9 cellular contexts compared by ENCODE assay signal in the genomic region with DNA sequence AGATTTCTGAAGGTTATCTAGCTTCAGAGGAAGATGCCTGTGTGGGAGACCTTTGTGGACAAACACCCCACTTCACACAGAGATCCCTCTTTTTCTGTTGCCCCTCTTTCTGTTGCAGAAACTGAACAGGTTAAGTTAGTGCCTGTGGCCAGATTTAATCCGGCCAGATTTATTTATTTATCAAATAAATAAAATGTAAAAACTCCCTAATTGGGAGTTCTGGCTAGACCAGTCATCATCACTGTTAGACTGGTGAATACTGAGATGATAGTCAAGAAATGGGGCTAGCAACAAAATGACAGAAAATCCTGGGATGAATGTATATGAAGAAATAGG. TPM values are rescaled to one million over a fixed set of nuclear protein-coding genes. Genes with fewer than 3 reads are reported as not detected.
DNase-seq lines count a peak whose midpoint lies in the region; ATAC-seq, FAIRE-seq and TF ChIP-seq lines count a peak whose summit lies in the region.
"Had no signal": no experiment of that assay in that cellular context is flagged by ENCODE, and none has a peak within 500 bp of the region (broad histone marks: within the 10 kb centered on the region; RNA-seq: fewer than 3 reads in every experiment).

No MANE protein-coding gene starts in this region.

- H4K20me1 ChIP-seq in GM12878 (ENCODE audit: control insufficient read depth, insufficient read depth) = no peaks in the 10 kb centered on the region

- peak overlapping the region; percentile 85 for H3K4me2 ChIP-seq in GM12878 (ENCODE audit: control insufficient read depth, insufficient read depth)

- no peak overlapping the region for H3K9ac ChIP-seq in HUES6 (ENCODE audit: low read length)
- H3K9ac ChIP-seq in GM12878 (ENCODE audit: control insufficient read depth, insufficient read depth, low read length) = peak overlapping the region; percentile 92
- peak overlapping the region in 1 of 2 donors; percentile 92 for H3K9ac ChIP-seq in colonic mucosa (ENCODE audit: low read depth in 2 of 2, low read length in 2 of 2)

- H3K36me3 ChIP-seq in HUES6 (ENCODE audit: control insufficient read depth, insufficient read depth, low read length) = no peaks in the 10 kb centered on the region
- no peaks in the 10 kb centered on the region for H3K36me3 ChIP-seq in GM12878 (ENCODE audit: control insufficient read depth in 2 of 2, insufficient read depth in 2 of 2, low read length in 1 of 2)
- no peaks in the 10 kb centered on the region for H3K36me3 ChIP-seq in muscle layer of duodenum (ENCODE audit: control insufficient read depth in 1 of 2, insufficient read depth in 2 of 2, low read length in 2 of 2)
- H3K36me3 ChIP-seq in colonic mucosa = no peaks in the 10 kb centered on the region

- no TSS peak for BruUV-seq in GM12878 (replicated peaks; lab: Mats Ljungman, UMichigan)

- H3K27ac ChIP-seq in 22Rv1 = peak overlapping the region; percentile 98
- H3K27ac ChIP-seq in HUES6 (ENCODE audit: low read depth, low read length) = no peak overlapping the region
- H3K27ac ChIP-seq in GM12878 (ENCODE audit: control insufficient read depth, insufficient read depth) = peak overlapping the region; percentile 92
- H3K27ac ChIP-seq in muscle layer of duodenum (ENCODE audit: low read length) = peak overlapping the region; percentile 95
- H3K27ac ChIP-seq in colonic mucosa = no peak overlapping the region

- no peak overlapping the region; the same call in 1 of the 2 replicates for H2AFZ ChIP-seq in GM12878 (ENCODE audit: control insufficient read depth, low read depth, low read length)

- TF ChIP-seq EP300 in GM12878 (IDR thresholded peaks at IDR 0.05; ENCODE audit: borderline replicate concordance in 1 of 2, control insufficient read depth in 1 of 2, low read depth in 2 of 2, low read length in 2 of 2) = no peak

- TF ChIP-seq CTCF in 22Rv1 (IDR thresholded peaks at IDR 0.05) = no peak
- no peak for TF ChIP-seq CTCF in GM12878 (IDR thresholded peaks at IDR 0.05 in 2 of 3, conservative IDR thresholded peaks at IDR 0.05 in 1 of 3; ENCODE audit: control insufficient read depth in 2 of 3, extremely low read depth in 1 of 3, insufficient read depth in 1 of 3, low read depth in 3 of 3, low read length in 3 of 3)
- no peak for TF ChIP-seq CTCF in colonic mucosa (IDR thresholded peaks at IDR 0.05)

- H3K4me1 ChIP-seq in HUES6 (ENCODE audit: control insufficient read depth, insufficient read depth, low read length) = peaks cover 22% of the 10 kb centered on the region
- peaks cover 22% of the 10 kb centered on the region for H3K4me1 ChIP-seq in GM12878 (ENCODE audit: control insufficient read depth, insufficient read depth, low read length)
- peaks cover 8 to 29% of the 10 kb centered on the region in 2 donors for H3K4me1 ChIP-seq in muscle layer of duodenum (ENCODE audit: control insufficient read depth in 1 of 2, insufficient read depth in 2 of 2, low read length in 2 of 2)
- no peaks in the 10 kb centered on the region for H3K4me1 ChIP-seq in colonic mucosa

- CTCF ChIA-PET in GM12878 (lab: Yijun Ruan, JAX) = interaction anchor here (0.7 to 2.1 kb wide), 3 partner anchors 96 to 98 kb away, joined by 3 to 10 read pairs (median 9); no protein-coding TSS in a partner anchor

- no peak for TF ChIP-seq POLR2A in GM12878 (IDR thresholded peaks at IDR 0.05; ENCODE audit: low read depth, low read length)

- TF ChIP-seq RAD21 in GM12878 (IDR thresholded peaks at IDR 0.05; ENCODE audit: insufficient read depth, low read depth, low read length) = no peak

- H3K4me3 ChIP-seq in HUES6 (ENCODE audit: low read depth, low read length) (peak overlapping the region; percentile 75; the same call in 1 of the 2 replicates), GM12878 (peak overlapping the region; percentile 94), muscle layer of duodenum (ENCODE audit: low read depth in 1 of 2, low read length in 2 of 2) (peak overlapping the region in 1 of 2 donors; percentile 89), colonic mucosa (no peak overlapping the region)

- no peak for FAIRE-seq in GM12878 (lab: Jason Lieb, UNC)

- H3K27me3 ChIP-seq in HUES6 (ENCODE audit: control insufficient read depth, insufficient read depth, low read length) = no peaks in the 10 kb centered on the region
- H3K27me3 ChIP-seq in GM12878 (replicated peaks in 1 of 2; ENCODE audit: control insufficient read depth in 2 of 2, insufficient read depth in 2 of 2, low read length in 1 of 2) = no peaks in the 10 kb centered on the region
- H3K27me3 ChIP-seq in muscle layer of duodenum (ENCODE audit: low read depth, low read length) = no peaks in the 10 kb centered on the region
- H3K27me3 ChIP-seq in colonic mucosa = no peaks in the 10 kb centered on the region

- RAD21 ChIA-PET in GM12878 (lab: Charles Lee; ENCODE audit: unreplicated experiment) = interaction anchor here (0.6 to 1.6 kb wide), 4 partner anchors 9 to 30 kb away, joined by 3 to 6 read pairs (median 4); no protein-coding TSS in a partner anchor

- intact Hi-C loops in GM12878 (cut with micrococcal nuclease; ENCODE audit: unreplicated experiment) (loop anchor here (5.0 to 10.0 kb wide), 4 partner anchors 166 to 1371 kb away; partner anchors contain the start of gene RFTN1), colonic mucosa (cut with DNase I) (no loop called here)

- H3K79me2 ChIP-seq in GM12878 (ENCODE audit: control insufficient read depth, insufficient read depth, low read length) = peaks cover 40% of the 10 kb centered on the region

- 10% methylated on average over 1 of the region's 1 CpG for WGBS in GM12878 (ENCODE audit: insufficient coverage, insufficient replicate concordance, low lambda C conversion rate, missing lambda C conversion rate)

- no peak for DNase-seq in GM12878 (ENCODE audit: low read depth, low spot score)
- DNase-seq in NCI-H345 (lab: John Stamatoyannopoulos, UW) = no peak
- no peak for DNase-seq in colonic mucosa
- DNase-seq: DMS153 had no signal

- in situ Hi-C loops in GM12878 (cut with MboI) = loop anchor here (10.0 kb wide), 1 partner anchor 1229 kb away; the partner anchor contains the start of gene RFTN1

- H3K9me3 ChIP-seq in HUES6 (ENCODE audit: control insufficient read depth, insufficient read depth, low read depth, low read length) (no peaks in the 10 kb centered on the region), GM12878 (replicated peaks; ENCODE audit: control insufficient read depth, insufficient read depth, low read length) (no peaks in the 10 kb centered on the region), muscle layer of duodenum (ENCODE audit: control insufficient read depth in 1 of 2, low read length in 2 of 2) (no peaks in the 10 kb centered on the region), colonic mucosa (no peaks in the 10 kb centered on the region)

- POLR2A ChIA-PET in GM12878 (lab: Charles Lee) = interaction anchor here (0.5 to 1.3 kb wide), 3 partner anchors 8 to 94 kb away, joined by 3 to 5 read pairs (median 5); no protein-coding TSS in a partner anchor

- no peak for ATAC-seq in GM12878
- ATAC-seq in activated CD4-positive, CD25-positive, alpha-beta regulatory T cell treated with anti-CD3 and anti-CD28 coated beads, Interleukin-2, amount 50 U/mL, for 24 hours = no peak
- ATAC-seq in HG02759 (IDR thresholded peaks at IDR 0.05; ENCODE audit: unreplicated experiment) = no peak

- SMC1A ChIA-PET in GM12878 (lab: Charles Lee; ENCODE audit: uncharacterized antibody, unreplicated experiment) = interaction anchor here (0.6 to 1.9 kb wide), 7 partner anchors 9 to 479 kb away, joined by 3 to 9 read pairs (median 4); no protein-coding TSS in a partner anchor

TF ChIP-seq in GM12878, 131 proteins besides CTCF, POLR2A, EP300 and RAD21:
- TF ChIP-seq ZNF207 (IDR thresholded peaks at IDR 0.05; ENCODE audit: borderline replicate concordance) (no peak), E2F4 (IDR thresholded peaks at IDR 0.05; ENCODE audit: low read depth, low read length) (no peak), FOXK2 (IDR thresholded peaks at IDR 0.05) (no peak)

RNA-seq across cellular contexts. Expression of gene TBC1D5, which starts 1.2 kb away (rescaled TPM):
- 210 and 223 TPM in 2 replicates for total RNA-seq in GM12878 (2013; cell fraction: nucleolus; rRNA removed)
- 52.6 and 58.6 TPM in 2 replicates for total RNA-seq in GM12878 (2014; rRNA removed)
- total RNA-seq in GM12878 (2014; rRNA removed; fragmentation: Illumina TruSeq; extraction: Trizol) = 61.0 and 62.4 TPM in 2 replicates
- 46.7 and 48.9 TPM in 2 replicates for total RNA-seq in GM12878 (2021)
- polyA plus RNA-seq in GM12878 (2011; ENCODE audit: low read depth) = 18.8 TPM
- 50.0 and 56.7 TPM in 2 replicates for polyA plus RNA-seq in GM12878 (2011; rRNA removed)
- polyA plus RNA-seq in GM12878 (2011; cell fraction: cytosol; rRNA removed) = 36.9 and 37.2 TPM in 2 replicates
- polyA plus RNA-seq in GM12878 (2011; cell fraction: nucleus; rRNA removed) = 33.2 and 33.3 TPM in 2 replicates
- 18.9 and 21.7 TPM in 2 replicates for polyA plus RNA-seq in GM12878 (2012)
- polyA plus RNA-seq in GM12878 (2014; fragmentation: Illumina TruSeq; extraction: Trizol) = 43.7 and 57.6 TPM in 2 replicates
- polyA plus RNA-seq in GM12878 (2014; fragmentation: Nextera tagmentation; extraction: Ambion mirVana) = 1 to 10 TPM; 5.5 to 5.8 TPM
- polyA plus RNA-seq in GM12878 (2014; rRNA removed) = 26.9 and 30.5 TPM in 2 replicates
- 10 to 100 TPM; 40.7 to 43.8 TPM for polyA plus RNA-seq in GM12878 (2016; fragmentation: Nextera tagmentation; extraction: Ambion mirVana)
- polyA minus RNA-seq in GM12878 (2011; rRNA and poly(A)+ RNA removed) = 95.1 and 112 TPM in 2 replicates
- polyA minus RNA-seq in GM12878 (2011; cell fraction: cytosol; rRNA and poly(A)+ RNA removed) = 35.2 and 36.5 TPM in 2 replicates
- 76.8 and 114 TPM in 2 replicates for polyA minus RNA-seq in GM12878 (2011; cell fraction: nucleus; rRNA and poly(A)+ RNA removed)
- 10 to 100 TPM; 29.9 to 31.2 TPM for total RNA-seq in colonic mucosa

Comparison
In these comparisons a context has a peak if more than half of its experiments do, and no peak if none do; other contexts are left out.
1. H3K27ac ChIP-seq: peak in 22Rv1 (single experiment), GM12878 (single experiment) and muscle layer of duodenum (single experiment); none in HUES6 (single experiment) and colonic mucosa (single experiment).